Comparison of ENCODE assay signal across 12 cellular contexts in the genomic region with DNA sequence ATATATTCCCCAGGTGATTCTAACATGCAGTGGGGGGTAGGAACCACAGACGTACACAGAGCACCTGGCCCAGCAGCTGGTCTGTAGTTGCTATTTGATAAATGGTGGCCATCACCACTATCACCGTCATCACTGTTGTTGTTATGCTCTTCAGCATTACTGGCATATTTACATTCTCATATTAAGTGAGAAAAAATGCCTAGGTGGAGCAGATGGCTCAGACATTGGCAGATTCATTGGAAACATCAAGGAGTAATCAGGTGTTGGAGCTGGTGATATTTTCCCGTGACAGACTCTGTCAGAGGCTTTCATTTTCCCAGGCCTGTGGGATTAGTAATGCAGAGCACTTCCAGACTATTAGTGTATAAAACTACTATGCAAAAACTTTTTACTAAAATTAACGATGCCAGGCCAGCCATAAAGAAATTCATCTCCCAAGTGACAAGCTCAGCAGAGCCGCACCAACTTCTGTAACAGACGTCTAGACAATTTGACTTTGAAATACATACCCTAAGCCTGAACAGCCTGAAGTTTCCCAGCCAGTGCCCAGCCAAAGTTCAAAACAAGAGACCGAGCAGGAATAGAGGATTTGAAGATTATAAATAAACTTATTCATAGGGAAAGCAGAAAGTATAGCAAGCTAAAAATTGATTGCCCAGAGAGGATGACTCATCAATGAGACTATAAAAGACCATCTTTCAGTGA.
DNase-seq lines count a peak whose midpoint lies in the region; TF ChIP-seq lines count a peak whose summit lies in the region.
"Had no signal": no experiment of that assay in that cellular context is flagged by ENCODE, and none has a peak within 500 bp of the region (broad histone marks: within the 10 kb centered on the region; RNA-seq: fewer than 3 reads in every experiment).

No MANE protein-coding gene starts in this region.

- H3K9me3 Mint-ChIP-seq in chondrocyte (ENCODE audit: low read depth): peaks cover 3% of the 10 kb centered on the region
- no peaks in the 10 kb centered on the region for H3K9me3 Mint-ChIP-seq in osteocyte (ENCODE audit: unreplicated experiment)
- H3K9me3 Mint-ChIP-seq: activated naive CD4-positive, alpha-beta T cell treated with anti-CD3 and anti-CD28 coated beads, Interleukin-2, amount 10 ng/mL, durations not matched to agents 7 days and 5 days; CD8-positive, alpha-beta T cell; memory B cell had no signal

- peaks cover 4% of the 10 kb centered on the region for H3K27me3 Mint-ChIP-seq in chondrocyte (ENCODE audit: low read depth)
- peaks cover 6% of the 10 kb centered on the region for H3K27me3 Mint-ChIP-seq in osteocyte (ENCODE audit: unreplicated experiment)
- H3K27me3 Mint-ChIP-seq: activated naive CD4-positive, alpha-beta T cell treated with anti-CD3 and anti-CD28 coated beads, Interleukin-2, amount 10 ng/mL, durations not matched to agents 7 days and 5 days had no signal

- DNase-seq in NCI-H1092 (lab: John Stamatoyannopoulos, UW) (peak; percentile 13), NCI-H2171 (lab: John Stamatoyannopoulos, UW) (peak; percentile 90), chondrocyte (ENCODE audit: low spot score) (no peak), retinal pigment epithelial cell (ENCODE audit: low read depth) (peak; percentile 73), osteocyte (ENCODE audit: extremely low spot score, unreplicated experiment) (no peak), HUDEP-2 (lab: John Stamatoyannopoulos, UW; ENCODE audit: unreplicated experiment in 76 of 76) (no peak)
- no peak for DNase-seq in activated T-cell treated with anti-CD3 and anti-CD28 coated beads, Interleukin-2, amount 50 U/mL, for 48 hours
- DNase-seq: activated CD8-positive, alpha-beta memory T cell treated with anti-CD3 and anti-CD28 coated beads for 24 hours; activated naive CD4-positive, alpha-beta T cell treated with anti-CD3 and anti-CD28 coated beads, Interleukin-2, amount 10 ng/mL, durations not matched to agents 7 days and 5 days; CD8-positive, alpha-beta T cell; hippocampal formation had no signal

- H3K27ac Mint-ChIP-seq in chondrocyte (ENCODE audit: unreplicated experiment): peak overlapping the region; percentile 75
- no peak overlapping the region for H3K27ac Mint-ChIP-seq in osteocyte (ENCODE audit: unreplicated experiment)
- H3K27ac Mint-ChIP-seq: activated naive CD4-positive, alpha-beta T cell treated with anti-CD3 and anti-CD28 coated beads, Interleukin-2, amount 10 ng/mL, durations not matched to agents 7 days and 5 days; CD8-positive, alpha-beta T cell; memory B cell had no signal

- no peak for TF ChIP-seq CTCF in chondrocyte (IDR thresholded peaks at IDR 0.05)
- no peak for TF ChIP-seq CTCF in retinal pigment epithelial cell (conservative IDR thresholded peaks at IDR 0.05; ENCODE audit: low read depth, low read length)
- no peak for TF ChIP-seq CTCF in osteocyte (IDR thresholded peaks at IDR 0.05)

- H3K4me3 ChIP-seq in retinal pigment epithelial cell (ENCODE audit: low read length): no peak overlapping the region

- H3K36me3 Mint-ChIP-seq in chondrocyte (ENCODE audit: low read depth): no peaks in the 10 kb centered on the region
- no peaks in the 10 kb centered on the region for H3K36me3 Mint-ChIP-seq in osteocyte (ENCODE audit: unreplicated experiment)
- H3K36me3 Mint-ChIP-seq: activated naive CD4-positive, alpha-beta T cell treated with anti-CD3 and anti-CD28 coated beads, Interleukin-2, amount 10 ng/mL, durations not matched to agents 7 days and 5 days; CD8-positive, alpha-beta T cell; memory B cell had no signal

- H3K4me1 Mint-ChIP-seq in chondrocyte (ENCODE audit: low read depth) (peaks cover 13% of the 10 kb centered on the region), osteocyte (ENCODE audit: unreplicated experiment) (no peaks in the 10 kb centered on the region)
- H3K4me1 Mint-ChIP-seq: activated naive CD4-positive, alpha-beta T cell treated with anti-CD3 and anti-CD28 coated beads, Interleukin-2, amount 10 ng/mL, durations not matched to agents 7 days and 5 days had no signal

- H3K4me3 Mint-ChIP-seq in chondrocyte (ENCODE audit: unreplicated experiment): no peak overlapping the region
- no peak overlapping the region for H3K4me3 Mint-ChIP-seq in osteocyte (ENCODE audit: unreplicated experiment)
- H3K4me3 Mint-ChIP-seq: activated naive CD4-positive, alpha-beta T cell treated with anti-CD3 and anti-CD28 coated beads, Interleukin-2, amount 10 ng/mL, durations not matched to agents 7 days and 5 days; CD8-positive, alpha-beta T cell; memory B cell had no signal

Comparison
In these comparisons a context has a peak if more than half of its experiments do, and no peak if none do; other contexts are left out.
1. DNase-seq: peak in NCI-H1092 (single experiment), NCI-H2171 (single experiment) and retinal pigment epithelial cell (single experiment); none in chondrocyte (single experiment), osteocyte (single experiment), activated T-cell treated with anti-CD3 and anti-CD28 coated beads, Interleukin-2, amount 50 U/mL, for 48 hours (0 of 2) and HUDEP-2 (0 of 76).